ENCODE assay signal across 9 cellular contexts in the genomic region with DNA sequence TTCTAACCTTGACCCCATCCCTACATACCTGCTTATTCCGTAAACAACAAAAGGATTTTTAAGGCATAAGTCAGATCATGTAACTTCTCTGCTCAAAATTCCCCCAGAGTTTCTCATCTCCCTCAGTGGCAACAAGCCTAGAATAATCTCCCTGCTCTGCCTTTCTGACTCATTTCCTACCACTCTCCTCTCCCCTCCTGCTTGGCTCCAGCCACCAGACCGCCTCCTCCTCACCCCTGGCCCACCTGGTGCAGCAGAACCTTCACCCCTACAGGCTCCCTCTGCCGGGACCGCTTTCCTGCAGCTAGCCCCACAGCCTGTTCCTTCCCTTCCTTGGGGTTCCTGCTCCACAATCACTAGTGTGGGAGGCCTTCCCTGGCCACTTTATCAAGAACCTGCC. TPM values are rescaled to one million over a fixed set of nuclear protein-coding genes. Genes with fewer than 3 reads are reported as not detected.
DNase-seq lines count a peak whose midpoint lies in the region; ATAC-seq and TF ChIP-seq lines count a peak whose summit lies in the region.
"Had no signal": no experiment of that assay in that cellular context is flagged by ENCODE, and none has a peak within 500 bp of the region (broad histone marks: within the 10 kb centered on the region; RNA-seq: fewer than 3 reads in every experiment).

No MANE protein-coding gene starts in this region.

- H3K4me1 Mint-ChIP-seq in activated CD8-positive, alpha-beta memory T cell treated with anti-CD3 and anti-CD28 coated beads, Interleukin-2, amount 10 ng/mL, durations not matched to agents 7 days and 5 days, result peaks cover 31% of the 10 kb centered on the region
- peaks cover 74% of the 10 kb centered on the region for H3K4me1 Mint-ChIP-seq in activated T-helper 1 cell treated with anti-CD3 and anti-CD28 coated beads, Interleukin-12 subunit alpha, Interleukin-12 subunit beta, Interleukin-2, Interleukin-4 antibody, amounts not matched to agents 30 ng/mL and 10 ng/mL and 1 ng/mL, durations not matched to agents 14 hours and 24 hours and 36 hours (ENCODE audit: low read depth)

- H3K36me3 ChIP-seq in thyroid gland, result no peaks in the 10 kb centered on the region

- DNase-seq in activated CD8-positive, alpha-beta memory T cell treated with anti-CD3 and anti-CD28 coated beads, Interleukin-2, amount 10 ng/mL, durations not matched to agents 7 days and 5 days, result no peak
- DNase-seq in activated CD8-positive, alpha-beta memory T cell treated with anti-CD3 and anti-CD28 coated beads for 24 hours, result no peak
- no peak for DNase-seq in activated T-helper 1 cell treated with anti-CD3 and anti-CD28 coated beads, Interleukin-12 subunit alpha, Interleukin-12 subunit beta, Interleukin-2, Interleukin-4 antibody, amounts not matched to agents 30 ng/mL and 10 ng/mL and 1 ng/mL, durations not matched to agents 14 hours and 24 hours and 36 hours (ENCODE audit: low spot score)
- DNase-seq in left cardiac atrium, result peak; percentile 34
- peak; percentile 13 to 15 for DNase-seq in thyroid gland
- DNase-seq in NCI-H1436 treated with DMSO at 0.1 percent for 48 hours (lab: John Stamatoyannopoulos, UW), result no peak

- no peak overlapping the region for H3K4me3 ChIP-seq in thyroid gland (replicated peaks in 1 of 3)

- H3K27me3 ChIP-seq in thyroid gland, result no peaks in the 10 kb centered on the region

- ATAC-seq in activated CD8-positive, alpha-beta memory T cell treated with anti-CD3 and anti-CD28 coated beads, Interleukin-2, amount 10 ng/mL, durations not matched to agents 7 days and 5 days, result peak; percentile 16
- ATAC-seq in left cardiac atrium, result peak; percentile 52 to 96
- no peak for ATAC-seq in HG03097 (IDR thresholded peaks at IDR 0.05; ENCODE audit: low FRiP score, unreplicated experiment)
- no peak for ATAC-seq in HG03378 (IDR thresholded peaks at IDR 0.05; ENCODE audit: unreplicated experiment)

- CTCF ChIA-PET in activated CD8-positive, alpha-beta memory T cell treated with anti-CD3 and anti-CD28 coated beads, Interleukin-2, amount 10 ng/mL, durations not matched to agents 7 days and 5 days (lab: Charles Lee), result interaction anchor here (1.5 kb wide), 1 partner anchor 159 kb away, joined by 3 read pairs; no protein-coding TSS in a partner anchor

- H3K36me3 Mint-ChIP-seq in activated CD8-positive, alpha-beta memory T cell treated with anti-CD3 and anti-CD28 coated beads, Interleukin-2, amount 10 ng/mL, durations not matched to agents 7 days and 5 days, result peaks cover 8% of the 10 kb centered on the region
- peaks cover 11% of the 10 kb centered on the region for H3K36me3 Mint-ChIP-seq in activated T-helper 1 cell treated with anti-CD3 and anti-CD28 coated beads, Interleukin-12 subunit alpha, Interleukin-12 subunit beta, Interleukin-2, Interleukin-4 antibody, amounts not matched to agents 30 ng/mL and 10 ng/mL and 1 ng/mL, durations not matched to agents 14 hours and 24 hours and 36 hours (ENCODE audit: low read depth)

- H3K4me3 Mint-ChIP-seq in activated CD8-positive, alpha-beta memory T cell treated with anti-CD3 and anti-CD28 coated beads, Interleukin-2, amount 10 ng/mL, durations not matched to agents 7 days and 5 days, result no peak overlapping the region
- peak overlapping the region; percentile 48 for H3K4me3 Mint-ChIP-seq in activated T-helper 1 cell treated with anti-CD3 and anti-CD28 coated beads, Interleukin-12 subunit alpha, Interleukin-12 subunit beta, Interleukin-2, Interleukin-4 antibody, amounts not matched to agents 30 ng/mL and 10 ng/mL and 1 ng/mL, durations not matched to agents 14 hours and 24 hours and 36 hours

- H3K9me3 Mint-ChIP-seq in activated CD8-positive, alpha-beta memory T cell treated with anti-CD3 and anti-CD28 coated beads, Interleukin-2, amount 10 ng/mL, durations not matched to agents 7 days and 5 days (ENCODE audit: low read depth), result no peaks in the 10 kb centered on the region
- no peaks in the 10 kb centered on the region for H3K9me3 Mint-ChIP-seq in activated T-helper 1 cell treated with anti-CD3 and anti-CD28 coated beads, Interleukin-12 subunit alpha, Interleukin-12 subunit beta, Interleukin-2, Interleukin-4 antibody, amounts not matched to agents 30 ng/mL and 10 ng/mL and 1 ng/mL, durations not matched to agents 14 hours and 24 hours and 36 hours

- TF ChIP-seq POLR2A in thyroid gland (IDR thresholded peaks at IDR 0.05), result no peak

- intact Hi-C loops in activated T-helper 1 cell treated with anti-CD3 and anti-CD28 coated beads, Interleukin-12 subunit alpha, Interleukin-12 subunit beta, Interleukin-2, Interleukin-4 antibody, amounts not matched to agents 30 ng/mL and 10 ng/mL and 1 ng/mL, durations not matched to agents 14 hours and 24 hours and 36 hours (cut with micrococcal nuclease), result no loop called here
- intact Hi-C loops in left cardiac atrium (cut with DNase I), result no loop called here
- intact Hi-C loops in thyroid gland (cut with DNase I), result no loop called here

- no peaks in the 10 kb centered on the region for H3K9me3 ChIP-seq in thyroid gland

- WGBS in thyroid gland, 2 donors, result 74 to 82% methylated on average over 4 of the region's 4 CpGs

- H3K27ac Mint-ChIP-seq in activated CD8-positive, alpha-beta memory T cell treated with anti-CD3 and anti-CD28 coated beads, Interleukin-2, amount 10 ng/mL, durations not matched to agents 7 days and 5 days, result no peak overlapping the region
- H3K27ac Mint-ChIP-seq in activated T-helper 1 cell treated with anti-CD3 and anti-CD28 coated beads, Interleukin-12 subunit alpha, Interleukin-12 subunit beta, Interleukin-2, Interleukin-4 antibody, amounts not matched to agents 30 ng/mL and 10 ng/mL and 1 ng/mL, durations not matched to agents 14 hours and 24 hours and 36 hours, result peak overlapping the region; percentile 61

- H3K27ac ChIP-seq in thyroid gland, result peak overlapping the region in 2 of 3 donors; percentile 61 to 64
- H3K27ac ChIP-seq: C4-2B had no signal

- no peak for TF ChIP-seq CTCF in thyroid gland (IDR thresholded peaks at IDR 0.05)

- H3K4me1 ChIP-seq in thyroid gland, result peaks cover 36 to 49% of the 10 kb centered on the region in 2 donors

- no peaks in the 10 kb centered on the region for H3K27me3 Mint-ChIP-seq in activated CD8-positive, alpha-beta memory T cell treated with anti-CD3 and anti-CD28 coated beads, Interleukin-2, amount 10 ng/mL, durations not matched to agents 7 days and 5 days
- no peaks in the 10 kb centered on the region for H3K27me3 Mint-ChIP-seq in activated T-helper 1 cell treated with anti-CD3 and anti-CD28 coated beads, Interleukin-12 subunit alpha, Interleukin-12 subunit beta, Interleukin-2, Interleukin-4 antibody, amounts not matched to agents 30 ng/mL and 10 ng/mL and 1 ng/mL, durations not matched to agents 14 hours and 24 hours and 36 hours (ENCODE audit: insufficient read depth)

RNA-seq across cellular contexts. Expression of a gene that starts 32.1 kb away (rescaled TPM):
- total RNA-seq in activated CD8-positive, alpha-beta memory T cell treated with anti-CD3 and anti-CD28 coated beads, Interleukin-2, amount 10 ng/mL, durations not matched to agents 7 days and 5 days, result 10 to 100 TPM; 25.0 to 27.8 TPM
- 34.1 and 35.5 TPM in 2 replicates for total RNA-seq in activated T-helper 1 cell treated with anti-CD3 and anti-CD28 coated beads, Interleukin-12 subunit alpha, Interleukin-12 subunit beta, Interleukin-2, Interleukin-4 antibody, amounts not matched to agents 30 ng/mL and 10 ng/mL and 1 ng/mL, durations not matched to agents 14 hours and 24 hours and 36 hours
- total RNA-seq in left cardiac atrium (1 to 10 TPM; 1.3 to 2.0 TPM), thyroid gland (10 to 100 TPM; 26.4 to 48.0 (median 29.1) TPM)

Comparison
In these comparisons a context has a peak if more than half of its experiments do, and no peak if none do; other contexts are left out.
1. ATAC-seq: peak in activated CD8-positive, alpha-beta memory T cell treated with anti-CD3 and anti-CD28 coated beads, Interleukin-2, amount 10 ng/mL, durations not matched to agents 7 days and 5 days (single experiment) and left cardiac atrium (2 of 2); none in HG03097 (single experiment) and HG03378 (single experiment).
2. DNase-seq: peak in left cardiac atrium (single experiment) and thyroid gland (2 of 2); none in activated CD8-positive, alpha-beta memory T cell treated with anti-CD3 and anti-CD28 coated beads, Interleukin-2, amount 10 ng/mL, durations not matched to agents 7 days and 5 days (single experiment), activated CD8-positive, alpha-beta memory T cell treated with anti-CD3 and anti-CD28 coated beads for 24 hours (single experiment), activated T-helper 1 cell treated with anti-CD3 and anti-CD28 coated beads, Interleukin-12 subunit alpha, Interleukin-12 subunit beta, Interleukin-2, Interleukin-4 antibody, amounts not matched to agents 30 ng/mL and 10 ng/mL and 1 ng/mL, durations not matched to agents 14 hours and 24 hours and 36 hours (single experiment) and NCI-H1436 treated with DMSO at 0.1 percent for 48 hours (single experiment).
3. RNA of a gene that starts 32.1 kb away (total RNA-seq): 34.1 to 35.5 TPM in activated T-helper 1 cell treated with anti-CD3 and anti-CD28 coated beads, Interleukin-12 subunit alpha, Interleukin-12 subunit beta, Interleukin-2, Interleukin-4 antibody, amounts not matched to agents 30 ng/mL and 10 ng/mL and 1 ng/mL, durations not matched to agents 14 hours and 24 hours and 36 hours, 26.4 to 48.0 TPM in thyroid gland and 25.0 to 27.8 TPM in activated CD8-positive, alpha-beta memory T cell treated with anti-CD3 and anti-CD28 coated beads, Interleukin-2, amount 10 ng/mL, durations not matched to agents 7 days and 5 days; 1.3 to 2.0 TPM in left cardiac atrium; every median in the first group is over 4 times any median in the second.